2 cellular contexts compared by ENCODE assay signal in genomic region chr16:8958344-8958808, GRCh38.
A peak's percentile ranks its signal among the peaks of the same experiment; 100 is the strongest.
TF ChIP-seq lines count a peak whose summit lies in the region.

No MANE protein-coding gene starts in this region.

TF ChIP-seq in GM23338, 12 proteins besides CTCF, POLR2A, EP300 and RAD21 (continued from another document):
- 0 out of 2 replicates have a peak, but pooled peaks have one; percentile 37 for TF ChIP-seq ETS1 (IDR thresholded peaks at IDR 0.05)
- TF ChIP-seq STAT1 (IDR thresholded peaks at IDR 0.05; ENCODE audit: unreplicated experiment), result no peak
- no peak for TF ChIP-seq JUNB (IDR thresholded peaks at IDR 0.05; ENCODE audit: unreplicated experiment)
TF ChIP-seq in GM23338: peak in this region for 2.

TF ChIP-seq in H1, 55 proteins besides CTCF, POLR2A, EP300 and RAD21 (continued from another document):
- TF ChIP-seq ATF2 (IDR thresholded peaks at IDR 0.05; ENCODE audit: low read length) (no peak), BRCA1 (IDR thresholded peaks at IDR 0.05; ENCODE audit: low read depth, low read length) (no peak), TAF7 (optimal IDR thresholded peaks at IDR 0.05; ENCODE audit: borderline replicate concordance, low read depth, low read length) (no peak), KDM4A (IDR thresholded peaks at IDR 0.05; ENCODE audit: low read depth, low read length, severe bottlenecking) (no peak), MAX (IDR thresholded peaks at IDR 0.05) (no peak), ASH2L (IDR thresholded peaks at IDR 0.05; ENCODE audit: low read length) (no peak), JUN (IDR thresholded peaks at IDR 0.05; ENCODE audit: low read depth, low read length) (no peak), E2F6 (IDR thresholded peaks at IDR 0.05) (no peak)
